In the genomic region with DNA sequence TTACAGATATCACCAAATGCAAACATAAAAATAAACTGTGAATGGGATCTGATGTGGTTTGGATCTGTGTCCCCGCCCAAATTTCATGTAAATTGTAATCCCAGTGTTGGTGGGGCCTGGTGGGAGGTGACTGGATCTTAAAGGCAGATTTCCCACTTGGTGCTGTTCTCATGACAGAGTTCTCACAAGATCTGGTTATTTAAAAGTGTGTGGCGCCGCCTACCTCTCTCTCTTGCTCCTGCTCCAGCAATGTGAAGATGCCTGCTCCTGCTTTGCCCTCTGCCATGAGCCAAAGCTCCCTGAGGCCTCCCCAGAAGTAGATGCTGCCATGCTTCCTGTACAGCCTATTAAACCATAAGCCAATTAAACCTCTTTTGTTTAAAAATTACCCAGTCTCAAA, we compare ENCODE assay signal across 1 cellular context.
TF ChIP-seq lines count a peak whose summit lies in the region.

No MANE protein-coding gene starts in this region.

TF ChIP-seq in HCT116, 20 proteins besides CTCF, POLR2A, EP300 and RAD21:
- TF ChIP-seq, protein P1, sequence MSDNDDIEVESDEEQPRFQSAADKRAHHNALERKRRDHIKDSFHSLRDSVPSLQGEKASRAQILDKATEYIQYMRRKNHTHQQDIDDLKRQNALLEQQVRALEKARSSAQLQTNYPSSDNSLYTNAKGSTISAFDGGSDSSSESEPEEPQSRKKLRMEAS (IDR thresholded peaks at IDR 0.05): no peak
- TF ChIP-seq ZNF274 (IDR thresholded peaks at IDR 0.05; ENCODE audit: low read depth, low read length): no peak
- TF ChIP-seq, protein P2, sequence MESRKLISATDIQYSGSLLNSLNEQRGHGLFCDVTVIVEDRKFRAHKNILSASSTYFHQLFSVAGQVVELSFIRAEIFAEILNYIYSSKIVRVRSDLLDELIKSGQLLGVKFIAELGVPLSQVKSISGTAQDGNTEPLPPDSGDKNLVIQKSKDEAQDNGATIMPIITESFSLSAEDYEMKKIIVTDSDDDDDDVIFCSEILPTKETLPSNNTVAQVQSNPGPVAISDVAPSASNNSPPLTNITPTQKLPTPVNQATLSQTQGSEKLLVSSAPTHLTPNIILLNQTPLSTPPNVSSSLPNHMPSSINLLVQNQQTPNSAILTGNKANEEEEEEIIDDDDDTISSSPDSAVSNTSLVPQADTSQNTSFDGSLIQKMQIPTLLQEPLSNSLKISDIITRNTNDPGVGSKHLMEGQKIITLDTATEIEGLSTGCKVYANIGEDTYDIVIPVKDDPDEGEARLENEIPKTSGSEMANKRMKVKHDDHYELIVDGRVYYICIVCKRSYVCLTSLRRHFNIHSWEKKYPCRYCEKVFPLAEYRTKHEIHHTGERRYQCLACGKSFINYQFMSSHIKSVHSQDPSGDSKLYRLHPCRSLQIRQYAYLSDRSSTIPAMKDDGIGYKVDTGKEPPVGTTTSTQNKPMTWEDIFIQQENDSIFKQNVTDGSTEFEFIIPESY (IDR thresholded peaks at IDR 0.05; ENCODE audit: extremely low read depth, insufficient replicate concordance, low read length): no peak
- TF ChIP-seq SP1 (IDR thresholded peaks at IDR 0.05; ENCODE audit: low read depth): no peak
- TF ChIP-seq, protein P3, sequence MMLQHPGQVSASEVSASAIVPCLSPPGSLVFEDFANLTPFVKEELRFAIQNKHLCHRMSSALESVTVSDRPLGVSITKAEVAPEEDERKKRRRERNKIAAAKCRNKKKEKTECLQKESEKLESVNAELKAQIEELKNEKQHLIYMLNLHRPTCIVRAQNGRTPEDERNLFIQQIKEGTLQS (IDR thresholded peaks at IDR 0.05): no peak
- no peak for TF ChIP-seq EGR1 (IDR thresholded peaks at IDR 0.05; ENCODE audit: low read depth)
- TF ChIP-seq POLR2AphosphoS5 (IDR thresholded peaks at IDR 0.05; ENCODE audit: low read depth, low read length): no peak
- TF ChIP-seq SIN3A (IDR thresholded peaks at IDR 0.05; ENCODE audit: low read depth): no peak
- TF ChIP-seq EZH2phosphoT487 (IDR thresholded peaks at IDR 0.05; ENCODE audit: borderline replicate concordance): no peak
- TF ChIP-seq ELF1 (IDR thresholded peaks at IDR 0.05; ENCODE audit: borderline replicate concordance, low read depth): no peak
- TF ChIP-seq CBX3 (IDR thresholded peaks at IDR 0.05; ENCODE audit: low read depth): no peak
- TF ChIP-seq SRF (IDR thresholded peaks at IDR 0.05; ENCODE audit: low read depth): no peak
- TF ChIP-seq, protein P4, sequence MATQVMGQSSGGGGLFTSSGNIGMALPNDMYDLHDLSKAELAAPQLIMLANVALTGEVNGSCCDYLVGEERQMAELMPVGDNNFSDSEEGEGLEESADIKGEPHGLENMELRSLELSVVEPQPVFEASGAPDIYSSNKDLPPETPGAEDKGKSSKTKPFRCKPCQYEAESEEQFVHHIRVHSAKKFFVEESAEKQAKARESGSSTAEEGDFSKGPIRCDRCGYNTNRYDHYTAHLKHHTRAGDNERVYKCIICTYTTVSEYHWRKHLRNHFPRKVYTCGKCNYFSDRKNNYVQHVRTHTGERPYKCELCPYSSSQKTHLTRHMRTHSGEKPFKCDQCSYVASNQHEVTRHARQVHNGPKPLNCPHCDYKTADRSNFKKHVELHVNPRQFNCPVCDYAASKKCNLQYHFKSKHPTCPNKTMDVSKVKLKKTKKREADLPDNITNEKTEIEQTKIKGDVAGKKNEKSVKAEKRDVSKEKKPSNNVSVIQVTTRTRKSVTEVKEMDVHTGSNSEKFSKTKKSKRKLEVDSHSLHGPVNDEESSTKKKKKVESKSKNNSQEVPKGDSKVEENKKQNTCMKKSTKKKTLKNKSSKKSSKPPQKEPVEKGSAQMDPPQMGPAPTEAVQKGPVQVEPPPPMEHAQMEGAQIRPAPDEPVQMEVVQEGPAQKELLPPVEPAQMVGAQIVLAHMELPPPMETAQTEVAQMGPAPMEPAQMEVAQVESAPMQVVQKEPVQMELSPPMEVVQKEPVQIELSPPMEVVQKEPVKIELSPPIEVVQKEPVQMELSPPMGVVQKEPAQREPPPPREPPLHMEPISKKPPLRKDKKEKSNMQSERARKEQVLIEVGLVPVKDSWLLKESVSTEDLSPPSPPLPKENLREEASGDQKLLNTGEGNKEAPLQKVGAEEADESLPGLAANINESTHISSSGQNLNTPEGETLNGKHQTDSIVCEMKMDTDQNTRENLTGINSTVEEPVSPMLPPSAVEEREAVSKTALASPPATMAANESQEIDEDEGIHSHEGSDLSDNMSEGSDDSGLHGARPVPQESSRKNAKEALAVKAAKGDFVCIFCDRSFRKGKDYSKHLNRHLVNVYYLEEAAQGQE (IDR thresholded peaks at IDR 0.05; ENCODE audit: low read depth): no peak
